8 cellular contexts compared by ENCODE assay signal in the genomic region with DNA sequence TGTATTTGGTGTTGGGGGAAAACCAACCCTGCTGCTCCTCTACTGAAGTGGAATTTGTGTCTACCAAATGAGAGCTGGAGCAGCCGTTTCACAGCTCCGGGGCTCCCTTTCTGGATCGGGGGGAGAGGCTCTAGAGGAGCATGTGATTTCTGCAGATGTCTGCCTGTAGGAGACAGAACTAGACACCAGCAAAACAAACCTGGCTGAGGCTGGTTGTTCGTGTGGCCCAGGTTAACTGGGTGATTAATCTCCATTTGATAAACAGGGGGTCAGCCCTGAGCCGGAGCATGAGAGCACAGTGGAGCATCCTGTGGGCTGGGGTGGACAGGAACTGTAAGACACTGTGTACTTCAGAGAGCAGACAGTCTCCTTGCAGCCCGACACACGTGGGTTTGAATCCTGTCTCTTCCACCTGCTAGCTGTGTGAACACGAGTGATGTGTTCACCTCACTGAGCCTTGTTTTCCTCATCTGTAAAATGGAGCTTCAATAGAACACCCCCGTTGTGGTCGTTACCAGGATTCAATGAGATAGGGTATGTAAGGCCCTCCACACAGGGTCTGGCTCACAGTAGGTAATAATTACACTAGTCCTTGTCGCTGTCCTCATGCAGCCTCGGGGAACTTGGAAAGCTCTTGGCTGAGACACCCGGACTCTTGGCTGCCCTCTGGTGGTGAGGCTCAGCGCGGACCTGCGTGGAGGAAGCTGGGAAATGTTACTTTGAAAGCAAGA. TPM values are rescaled to one million over a fixed set of nuclear protein-coding genes. Genes with fewer than 3 reads are reported as not detected.
DNase-seq lines count a peak whose midpoint lies in the region; ATAC-seq and TF ChIP-seq lines count a peak whose summit lies in the region.

No MANE protein-coding gene starts in this region.

- H3K27ac ChIP-seq in HUES48 (ENCODE audit: low read depth, low read length), result peak overlapping the region; percentile 22
- no peak overlapping the region for H3K27ac ChIP-seq in SJSA1
- H3K27ac ChIP-seq in psoas muscle, result no peak overlapping the region

- ATAC-seq in Right ventricle myocardium superior (ENCODE audit: poor library complexity) (peak; percentile 79), psoas muscle (peak; percentile 78 to 88 (median 82)), GM21390 (IDR thresholded peaks at IDR 0.05; ENCODE audit: unreplicated experiment) (no peak)

- H3K9me3 ChIP-seq in HUES48 (ENCODE audit: control insufficient read depth, insufficient read depth, low read length) (no peaks in the 10 kb centered on the region), SJSA1 (replicated peaks) (no peaks in the 10 kb centered on the region), psoas muscle (no peaks in the 10 kb centered on the region)

- POLR2A ChIA-PET in GM10248 (lab: Yijun Ruan, JAX), result no interaction called here

- no peak overlapping the region for H3K4me3 Mint-ChIP-seq in activated naive CD4-positive, alpha-beta T cell treated with anti-CD3 and anti-CD28 coated beads for 36 hours

- H3K36me3 ChIP-seq in HUES48 (ENCODE audit: control insufficient read depth, insufficient read depth, low read length) (no peaks in the 10 kb centered on the region), SJSA1 (no peaks in the 10 kb centered on the region), psoas muscle (ENCODE audit: insufficient read depth in 1 of 2, low read depth in 1 of 2) (no peaks in the 10 kb centered on the region)

- H3K27me3 Mint-ChIP-seq in activated naive CD4-positive, alpha-beta T cell treated with anti-CD3 and anti-CD28 coated beads for 36 hours (ENCODE audit: low read depth), result peaks cover 9% of the 10 kb centered on the region

- CTCF ChIA-PET in GM10248 (lab: Yijun Ruan, JAX), result interaction anchor here (0.8 to 29.6 kb wide), 34 partner anchors 8 to 682 kb away, joined by 3 to 914 read pairs (median 6); partner anchors contain the start of genes CXCL14, DCANP1 and TIFAB
- CTCF ChIA-PET in activated naive CD4-positive, alpha-beta T cell treated with anti-CD3 and anti-CD28 coated beads for 36 hours (lab: Charles Lee), result interaction anchor here (0.6 to 7.6 kb wide), 29 partner anchors 9 to 295 kb away, joined by 3 to 93 read pairs (median 4); partner anchors contain the start of gene CXCL14

- DNase-seq in GM10248 (ENCODE audit: extremely low spot score), result peak; percentile 75
- DNase-seq in SJSA1 (ENCODE audit: low read depth in 1 of 2, low spot score in 2 of 2), result peak; percentile 56 to 85
- peak; percentile 81 for DNase-seq in activated naive CD4-positive, alpha-beta T cell treated with anti-CD3 and anti-CD28 coated beads for 36 hours
- DNase-seq in Right ventricle myocardium superior, result peak; percentile 83
- peak; percentile 69 to 88 for DNase-seq in psoas muscle
- no peak for DNase-seq in epidermal melanocyte (ENCODE audit: insufficient read length, low spot score)

- peaks cover 20% of the 10 kb centered on the region for H3K4me1 ChIP-seq in HUES48 (ENCODE audit: control insufficient read depth, insufficient read depth, low read length)
- no peaks in the 10 kb centered on the region for H3K4me1 ChIP-seq in SJSA1 (replicated peaks)
- H3K4me1 ChIP-seq in psoas muscle, result no peaks in the 10 kb centered on the region

- no peaks in the 10 kb centered on the region for H3K36me3 Mint-ChIP-seq in activated naive CD4-positive, alpha-beta T cell treated with anti-CD3 and anti-CD28 coated beads for 36 hours (ENCODE audit: low read depth)

- no peak overlapping the region for H3K9ac ChIP-seq in HUES48 (ENCODE audit: low read depth, low read length)

- WGBS in psoas muscle, 3 donors, result 33 to 43% (median 34%) methylated on average over 16 of the region's 16 CpGs

- H3K27ac Mint-ChIP-seq in activated naive CD4-positive, alpha-beta T cell treated with anti-CD3 and anti-CD28 coated beads for 36 hours, result no peak overlapping the region

- H3K27me3 ChIP-seq in HUES48 (ENCODE audit: control insufficient read depth, insufficient read depth, low read length), result peaks cover 19% of the 10 kb centered on the region
- H3K27me3 ChIP-seq in SJSA1 (replicated peaks), result no peaks in the 10 kb centered on the region
- H3K27me3 ChIP-seq in psoas muscle (ENCODE audit: insufficient read depth in 3 of 3, low read length in 2 of 3), result no peaks in the 10 kb centered on the region

- peaks cover 2% of the 10 kb centered on the region for H3K4me1 Mint-ChIP-seq in activated naive CD4-positive, alpha-beta T cell treated with anti-CD3 and anti-CD28 coated beads for 36 hours (ENCODE audit: low read depth)

- intact Hi-C loops in activated naive CD4-positive, alpha-beta T cell treated with anti-CD3 and anti-CD28 coated beads for 36 hours (cut with micrococcal nuclease), result loop anchor here (1.0 to 10.0 kb wide), 3 partner anchors 100 to 268 kb away; partner anchors contain the start of gene SLC25A48
- intact Hi-C loops in Right ventricle myocardium superior (cut with DNase I) (loop anchor here (5.0 kb wide), 1 partner anchor 266 kb away; the partner anchor contains the start of gene SLC25A48), psoas muscle (cut with DNase I) (loop anchor here in 1 of 2 donors (10.0 kb wide), 1 partner anchor 159 kb away; no protein-coding TSS in a partner anchor)

- H3K9me3 Mint-ChIP-seq in activated naive CD4-positive, alpha-beta T cell treated with anti-CD3 and anti-CD28 coated beads for 36 hours, result no peaks in the 10 kb centered on the region

- H3K4me3 ChIP-seq in HUES48 (ENCODE audit: low read depth, low read length) (peak overlapping the region; percentile 36; the same call in 1 of the 2 replicates), SJSA1 (no peak overlapping the region), psoas muscle (no peak overlapping the region)

- TF ChIP-seq CTCF in GM10248 (IDR thresholded peaks at IDR 0.05; ENCODE audit: control extremely low read depth, extremely low read depth, low read depth, missing control alignments) (peak; percentile 90), psoas muscle (IDR thresholded peaks at IDR 0.05) (peak; percentile 86)

RNA-seq across cellular contexts. Expression of gene CXCL14, which starts 12.9 kb away (rescaled TPM):
- total RNA-seq in SJSA1 (2014; rRNA removed; shearing (Covaris generic)), result 0.29 TPM in 1 of 2 replicates, not detected in the other
- not detected for total RNA-seq in activated naive CD4-positive, alpha-beta T cell treated with anti-CD3 and anti-CD28 coated beads for 36 hours
- total RNA-seq in Right ventricle myocardium superior (1.3 TPM), psoas muscle (10 to 100 TPM in 3 of 4 donors, 1 to 10 TPM in 1; 2.6 to 28.9 (median 22.6) TPM)
- 10 to 100 TPM in 2 of 3 donors, 1 to 10 TPM in 1; 8.8 to 28.3 (median 21.0) TPM for polyA plus RNA-seq in psoas muscle

RNA-seq across cellular contexts. Expression of gene NEUROG1, which starts 30.1 kb away (rescaled TPM):
- not detected in 2 replicates for total RNA-seq in SJSA1 (2014; rRNA removed; shearing (Covaris generic))
- not detected for total RNA-seq in activated naive CD4-positive, alpha-beta T cell treated with anti-CD3 and anti-CD28 coated beads for 36 hours
- total RNA-seq in Right ventricle myocardium superior, result not detected
- not detected for total RNA-seq in psoas muscle
- not detected for polyA plus RNA-seq in psoas muscle
